Comparison of ENCODE assay signal across 5 cellular contexts in genomic region chr9:135534826-135535225, GRCh38. TPM values are rescaled to one million over a fixed set of nuclear protein-coding genes. Genes with fewer than 3 reads are reported as not detected.
"Had no signal": no experiment of that assay in that cellular context is flagged by ENCODE, and none has a peak within 500 bp of the region (broad histone marks: within the 10 kb centered on the region; RNA-seq: fewer than 3 reads in every experiment).

No MANE protein-coding gene starts in this region.

RNA-seq across cellular contexts. Expression of gene OBP2A, which starts 11.1 kb away (rescaled TPM):
- total RNA-seq: GM23248, H9, HT-29, IMR-90, K562 had no signal
- polyA plus RNA-seq: GM23248, IMR-90, K562 had no signal

RNA-seq across cellular contexts. Expression of gene LCN1, which starts 13.6 kb away (rescaled TPM):
- total RNA-seq: GM23248, H9, HT-29, IMR-90, K562 had no signal
- polyA plus RNA-seq: GM23248, IMR-90, K562 had no signal

RNA-seq across cellular contexts. Expression of gene PAEP, which starts 26.7 kb away (rescaled TPM):
- total RNA-seq: GM23248, H9, HT-29, IMR-90 had no signal
- polyA plus RNA-seq: GM23248, IMR-90 had no signal
